In the genomic region with DNA sequence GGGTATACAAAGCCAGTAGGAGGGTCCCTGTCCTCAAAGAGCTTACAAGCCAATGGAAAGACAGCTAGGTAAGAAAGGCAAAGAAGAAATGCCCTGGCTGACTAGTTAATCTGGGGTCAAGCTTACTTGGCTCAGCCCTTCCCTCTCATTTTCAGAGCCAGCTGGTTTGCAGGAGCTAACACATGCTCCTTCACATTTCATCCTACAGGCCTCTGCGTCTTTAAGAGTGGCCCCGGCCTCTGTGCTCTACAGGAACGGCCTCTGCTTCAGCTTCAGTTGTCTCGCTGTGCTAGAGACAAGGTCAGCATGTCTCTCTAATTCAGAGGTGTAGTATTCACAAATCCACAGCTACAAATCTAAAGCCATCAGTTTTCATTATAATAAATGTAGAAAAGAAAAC, we compare ENCODE assay signal across 19 cellular contexts. TPM values are rescaled to one million over a fixed set of nuclear protein-coding genes. Genes with fewer than 3 reads are reported as not detected.
DNase-seq lines count a peak whose midpoint lies in the region; ATAC-seq, FAIRE-seq and TF ChIP-seq lines count a peak whose summit lies in the region.
"Had no signal": no experiment of that assay in that cellular context is flagged by ENCODE, and none has a peak within 500 bp of the region (broad histone marks: within the 10 kb centered on the region; RNA-seq: fewer than 3 reads in every experiment).

No MANE protein-coding gene starts in this region.

- POLR2A ChIA-PET in HepG2 (lab: Yijun Ruan, JAX) (no interaction called here), OCI-LY7 (lab: Charles Lee) (interaction anchor here (0.6 kb wide), 2 partner anchors 8 to 251 kb away, joined by 3 to 4 read pairs; no protein-coding TSS in a partner anchor)

- peaks cover 0 to 4% (median 0%) of the 10 kb centered on the region in 4 donors for H3K4me1 ChIP-seq in right lobe of liver
- H3K4me1 ChIP-seq in HepG2 (ENCODE audit: insufficient read depth, low read length), result no peaks in the 10 kb centered on the region
- H3K4me1 ChIP-seq in lung (ENCODE audit: control insufficient read depth in 2 of 2, insufficient read depth in 2 of 2, low read length in 2 of 2), result no peaks in the 10 kb centered on the region
- H3K4me1 ChIP-seq in Karpas-422 (ENCODE audit: low read length), result no peaks in the 10 kb centered on the region
- no peaks in the 10 kb centered on the region for H3K4me1 ChIP-seq in OCI-LY7 (ENCODE audit: insufficient read depth, low read length, poor library complexity, severe bottlenecking)
- H3K4me1 ChIP-seq: BLaER1 had no signal

- H3K9me3 ChIP-seq in right lobe of liver (no peaks in the 10 kb centered on the region), HepG2 (ENCODE audit: low read length) (no peaks in the 10 kb centered on the region), lung (ENCODE audit: control insufficient read depth in 2 of 2, insufficient read depth in 1 of 2, low read length in 1 of 2) (no peaks in the 10 kb centered on the region), Karpas-422 (ENCODE audit: low read length) (no peaks in the 10 kb centered on the region), OCI-LY7 (ENCODE audit: low read length) (no peaks in the 10 kb centered on the region)
- H3K9me3 ChIP-seq: BLaER1 had no signal

- no TSS peak for BruUV-seq in HepG2 (replicated peaks; lab: Mats Ljungman, UMichigan)
- no TSS peak for BruUV-seq in OCI-LY7 (replicated peaks; lab: Mats Ljungman, UMichigan)

- CTCF ChIA-PET in HepG2 (lab: Yijun Ruan, JAX; ENCODE audit: low intra/inter-chr PET ratio, low total read pairs) (interaction anchor here (2.3 kb wide), 1 partner anchor 140 kb away, joined by 18 read pairs; no protein-coding TSS in a partner anchor), OCI-LY7 (lab: Charles Lee; ENCODE audit: unreplicated experiment) (interaction anchor here (1.0 kb wide), 1 partner anchor 10 kb away, joined by 4 read pairs; no protein-coding TSS in a partner anchor)

- H3K4me2 ChIP-seq in HepG2 (ENCODE audit: low read depth, low read length), result no peak overlapping the region
- H3K4me2 ChIP-seq in Karpas-422 (ENCODE audit: low read depth, low read length, poor library complexity, severe bottlenecking), result no peak overlapping the region
- H3K4me2 ChIP-seq in OCI-LY7 (ENCODE audit: low read length), result no peak overlapping the region
- H3K4me2 ChIP-seq: BLaER1 had no signal

- H3K36me3 ChIP-seq in right lobe of liver, result peaks cover 0 to 10% (median 3%) of the 10 kb centered on the region in 4 donors
- H3K36me3 ChIP-seq in HepG2 (replicated peaks in 1 of 2; ENCODE audit: control insufficient read depth in 1 of 2, insufficient read depth in 2 of 2, low read length in 2 of 2), result peaks cover 5 to 21% of the 10 kb centered on the region in 2 experiments
- H3K36me3 ChIP-seq in lung (ENCODE audit: control insufficient read depth in 2 of 2, insufficient read depth in 2 of 2, low read length in 2 of 2), result peaks cover 4% of the 10 kb centered on the region in 2 donors
- peaks cover 68% of the 10 kb centered on the region for H3K36me3 ChIP-seq in Karpas-422 (ENCODE audit: insufficient read depth, low read length)
- peaks cover 83% of the 10 kb centered on the region for H3K36me3 ChIP-seq in OCI-LY7 (ENCODE audit: insufficient read depth, low read length)

- no peak overlapping the region for H3K4me3 ChIP-seq in right lobe of liver
- no peak overlapping the region for H3K4me3 ChIP-seq in HepG2 (replicated peaks in 1 of 3; ENCODE audit: insufficient read depth in 1 of 3, low read depth in 2 of 3, low read length in 3 of 3)
- no peak overlapping the region for H3K4me3 ChIP-seq in lung
- no peak overlapping the region for H3K4me3 ChIP-seq in Karpas-422 (ENCODE audit: low read length)
- no peak overlapping the region for H3K4me3 ChIP-seq in OCI-LY7 (ENCODE audit: low read depth, low read length, poor library complexity, severe bottlenecking)
- H3K4me3 ChIP-seq: BLaER1 had no signal

- H4K20me1 ChIP-seq in HepG2 (ENCODE audit: insufficient read depth, low read length) (no peaks in the 10 kb centered on the region), Karpas-422 (ENCODE audit: insufficient read depth, low read depth, low read length) (no peaks in the 10 kb centered on the region), OCI-LY7 (ENCODE audit: insufficient read depth, low read length) (no peaks in the 10 kb centered on the region)
- H4K20me1 ChIP-seq: BLaER1 had no signal

- H3K9ac ChIP-seq in HepG2 (ENCODE audit: insufficient read depth, low read depth, low read length), result no peak overlapping the region
- H3K9ac ChIP-seq in Karpas-422 (ENCODE audit: low read length), result no peak overlapping the region
- H3K9ac ChIP-seq: BLaER1 had no signal

- H3K27ac ChIP-seq in right lobe of liver, result peak overlapping the region in 1 of 3 donors; percentile 32
- H3K27ac ChIP-seq in HepG2 (ENCODE audit: extremely low read length, insufficient read depth, low read length), result no peak overlapping the region
- H3K27ac ChIP-seq in lung (ENCODE audit: low read depth in 1 of 2, low read length in 1 of 2), result peak overlapping the region in 1 of 2 donors; percentile 64
- H3K27ac ChIP-seq in Karpas-422 (ENCODE audit: low read length), result no peak overlapping the region
- H3K27ac ChIP-seq in OCI-LY7 (ENCODE audit: low read depth, low read length, poor library complexity, severe bottlenecking), result no peak overlapping the region
- H3K27ac ChIP-seq: BLaER1 had no signal

- H3K27me3 ChIP-seq in right lobe of liver (no peaks in the 10 kb centered on the region), HepG2 (ENCODE audit: control insufficient read depth in 1 of 2, insufficient read depth in 2 of 2, low read length in 2 of 2) (no peaks in the 10 kb centered on the region), lung (ENCODE audit: control insufficient read depth, insufficient read depth) (no peaks in the 10 kb centered on the region), Karpas-422 (ENCODE audit: low read length) (no peaks in the 10 kb centered on the region)
- H3K27me3 ChIP-seq: BLaER1 had no signal

- TF ChIP-seq CTCF in right lobe of liver (IDR thresholded peaks at IDR 0.05), result no peak
- TF ChIP-seq CTCF in HepG2 (CRISPR knock-in tag; IDR thresholded peaks at IDR 0.05), result no peak
- no peak for TF ChIP-seq CTCF in lung (IDR thresholded peaks at IDR 0.05; ENCODE audit: control extremely low read depth, extremely low read depth)
- no peak for TF ChIP-seq CTCF in OCI-LY7 (conservative IDR thresholded peaks at IDR 0.05; ENCODE audit: low read length)

- DNase-seq in right lobe of liver (no peak), HepG2 (ENCODE audit: low spot score) (no peak), left lobe of liver (ENCODE audit: low spot score) (no peak), lung (ENCODE audit: low spot score) (no peak), NCI-H345 treated with DMSO at 0.1 percent for 48 hours (lab: John Stamatoyannopoulos, UW; ENCODE audit: unreplicated experiment) (no peak), Karpas-422 (no peak), OCI-LY7 (ENCODE audit: low spot score) (no peak)
- DNase-seq: 8988T; Calu3; CD4-positive, alpha-beta memory T cell; DMS79 treated with DMSO at 0.1 percent for 48 hours; GF-D8; GOT3; H7; HFFc6 had no signal

- intact Hi-C loops in right lobe of liver (cut with DNase I) (no loop called here), HepG2 (cut with micrococcal nuclease; ENCODE audit: unreplicated experiment) (no loop called here), OCI-LY7 (cut with micrococcal nuclease; ENCODE audit: unreplicated experiment) (no loop called here)

- TF ChIP-seq EP300 in HepG2 (IDR thresholded peaks at IDR 0.05; ENCODE audit: low read depth in 2 of 2, low read length in 2 of 2) (no peak), HepG2 (CRISPR knock-in tag; IDR thresholded peaks at IDR 0.05; ENCODE audit: borderline replicate concordance) (no peak)

- no peak for TF ChIP-seq RAD21 in HepG2 (CRISPR knock-in tag; IDR thresholded peaks at IDR 0.05)

- TF ChIP-seq POLR2A in right lobe of liver (IDR thresholded peaks at IDR 0.05) (no peak), HepG2 (IDR thresholded peaks at IDR 0.05; ENCODE audit: insufficient read depth in 1 of 2, low read depth in 2 of 2, low read length in 2 of 2) (no peak)

- FAIRE-seq in HepG2 (lab: Jason Lieb, UNC), result no peak

- in situ Hi-C loops in HepG2 (cut with HindIII; ENCODE audit: extremely low pct_ligation_motif_present, low pct_unique_long_range_greater_than_20kb), result no loop called here

- H2AFZ ChIP-seq in HepG2 (ENCODE audit: low read length), result no peak overlapping the region
- no peak overlapping the region for H2AFZ ChIP-seq in Karpas-422 (ENCODE audit: low read length)
- no peak overlapping the region for H2AFZ ChIP-seq in OCI-LY7 (ENCODE audit: low read length)

- H3K9me2 ChIP-seq in Karpas-422 (replicated peaks; ENCODE audit: insufficient read depth, low read length), result no peaks in the 10 kb centered on the region
- no peaks in the 10 kb centered on the region for H3K9me2 ChIP-seq in OCI-LY7 (ENCODE audit: insufficient read depth, low read length)

- ATAC-seq in right lobe of liver (peak in 3 of 4 donors; percentile 11 to 35 (median 27)), HepG2 (no peak), left lobe of liver (peak; percentile 60), lung (ENCODE audit: insufficient read depth, low FRiP score) (peak; percentile 42)
- ATAC-seq: HCT116 had no signal

- H3K79me2 ChIP-seq in HepG2 (ENCODE audit: insufficient read depth, low read length) (no peaks in the 10 kb centered on the region), Karpas-422 (ENCODE audit: low read length) (peaks cover 31% of the 10 kb centered on the region), OCI-LY7 (ENCODE audit: insufficient read depth, low read depth, low read length) (no peaks in the 10 kb centered on the region)

- WGBS in right lobe of liver (ENCODE audit: insufficient coverage, low coverage, low lambda C conversion rate, missing lambda C conversion rate), result 86% methylated on average over 4 of the region's 4 CpGs
- 95% methylated on average over 4 of the region's 4 CpGs for WGBS in HepG2 (ENCODE audit: low lambda C conversion rate)
- WGBS in lung, 2 donors, result 65 to 90% methylated on average over 4 of the region's 4 CpGs

RNA-seq across cellular contexts. Expression of a gene that starts 15.2 kb away (rescaled TPM):
- total RNA-seq in right lobe of liver (1 to 10 TPM; 2.5 to 4.3 (median 3.1) TPM), HepG2 (2016; rRNA removed; fragmentation: Illumina TruSeq; extraction: Trizol) (9.1 and 15.3 TPM in 2 replicates), left lobe of liver (3.2 TPM), lung (10 to 100 TPM in 1 of 2 donors, 1 to 10 TPM in 1; 6.3 to 10.9 TPM), OCI-LY7 (2022) (16.8 and 20.0 TPM in 2 replicates)
- 0.81 and 0.88 TPM in 2 replicates for total RNA-seq in HepG2 (2016; cell fraction: cytosol; rRNA removed; fragmentation: Illumina TruSeq; extraction: Trizol; ENCODE audit: low read depth)
- 9.3 and 13.9 TPM in 2 replicates for total RNA-seq in HepG2 (2016; cell fraction: insoluble cytoplasmic fraction; rRNA removed; fragmentation: Illumina TruSeq; extraction: Trizol)
- total RNA-seq in HepG2 (2016; cell fraction: membrane; rRNA removed; fragmentation: Illumina TruSeq; extraction: Trizol), result 3.3 and 3.7 TPM in 2 replicates
- 10.3 and 11.6 TPM in 2 replicates for total RNA-seq in HepG2 (2016; cell fraction: nucleus; rRNA removed; fragmentation: Illumina TruSeq; extraction: Trizol)
- polyA plus RNA-seq in HepG2 (2011; rRNA removed) (1.9 and 2.4 TPM in 2 replicates), lung (1 to 10 TPM; 2.5 to 3.8 TPM)
- 0.97 and 1.9 TPM in 2 replicates for polyA plus RNA-seq in HepG2 (2011; cell fraction: cytosol; rRNA removed)
- 1.4 and 1.7 TPM in 2 replicates for polyA plus RNA-seq in HepG2 (2011; cell fraction: nucleus; rRNA removed)
- polyA plus RNA-seq in HepG2 (2012), result 3.4 and 4.2 TPM in 2 replicates
- polyA plus RNA-seq in HepG2 (2016; cell fraction: cytosol; fragmentation: Illumina TruSeq; extraction: Trizol; ENCODE audit: low read depth), result 0.20 and 0.32 TPM in 2 replicates
- 9.2 and 10.7 TPM in 2 replicates for polyA plus RNA-seq in HepG2 (2016; cell fraction: insoluble cytoplasmic fraction; fragmentation: Illumina TruSeq; extraction: Trizol; ENCODE audit: low read depth)
- polyA plus RNA-seq in HepG2 (2016; cell fraction: membrane; fragmentation: Illumina TruSeq; extraction: Trizol; ENCODE audit: low read depth), result 1.5 TPM in 2 replicates
- polyA plus RNA-seq in HepG2 (2016; cell fraction: nucleus; fragmentation: Illumina TruSeq; extraction: Trizol; ENCODE audit: insufficient read depth, low read depth), result 6.6 and 9.3 TPM in 2 replicates
- polyA minus RNA-seq in HepG2 (2011; rRNA and poly(A)+ RNA removed; ENCODE audit: low replicate concordance), result 1.7 and 3.2 TPM in 2 replicates
- 2.7 and 4.3 TPM in 2 replicates for polyA minus RNA-seq in HepG2 (2011; cell fraction: cytosol; rRNA and poly(A)+ RNA removed)
- polyA minus RNA-seq in HepG2 (2011; cell fraction: nucleus; rRNA and poly(A)+ RNA removed), result 12.0 and 17.3 TPM in 2 replicates
- total RNA-seq in Karpas-422 (2014; rRNA removed; shearing (Covaris generic); ENCODE audit: low replicate concordance), result 21.8 and 24.9 TPM in 2 replicates
- 12.2 and 21.3 TPM in 2 replicates for total RNA-seq in OCI-LY7 (2014; rRNA removed; shearing (Covaris generic))

RNA-seq across cellular contexts. Expression of a gene that starts 40.6 kb away (rescaled TPM):
- total RNA-seq in right lobe of liver, result 1 to 10 TPM in 1 of 6 experiments, under 1 TPM in 4, not detected in 1; 0.25 to 1.7 (median 0.42) TPM
- not detected in 2 replicates for total RNA-seq in HepG2 (2016; rRNA removed; fragmentation: Illumina TruSeq; extraction: Trizol)
- total RNA-seq in HepG2 (2016; cell fraction: cytosol; rRNA removed; fragmentation: Illumina TruSeq; extraction: Trizol; ENCODE audit: low read depth), result not detected in 2 replicates
- total RNA-seq in HepG2 (2016; cell fraction: insoluble cytoplasmic fraction; rRNA removed; fragmentation: Illumina TruSeq; extraction: Trizol), result not detected in 2 replicates
- total RNA-seq in HepG2 (2016; cell fraction: membrane; rRNA removed; fragmentation: Illumina TruSeq; extraction: Trizol), result 0.06 TPM in 1 of 2 replicates, not detected in the other
- not detected in 2 replicates for total RNA-seq in HepG2 (2016; cell fraction: nucleus; rRNA removed; fragmentation: Illumina TruSeq; extraction: Trizol)
- 0.05 TPM in 1 of 2 replicates, not detected in the other for polyA plus RNA-seq in HepG2 (2011; rRNA removed)
- 0.03 and 0.04 TPM in 2 replicates for polyA plus RNA-seq in HepG2 (2011; cell fraction: cytosol; rRNA removed)
- polyA plus RNA-seq in HepG2 (2011; cell fraction: nucleus; rRNA removed), result not detected in 2 replicates
- not detected in 2 replicates for polyA plus RNA-seq in HepG2 (2012)
- polyA plus RNA-seq in HepG2 (2016; cell fraction: cytosol; fragmentation: Illumina TruSeq; extraction: Trizol; ENCODE audit: low read depth), result 0.05 TPM in 1 of 2 replicates, not detected in the other
- not detected in 2 replicates for polyA plus RNA-seq in HepG2 (2016; cell fraction: insoluble cytoplasmic fraction; fragmentation: Illumina TruSeq; extraction: Trizol; ENCODE audit: low read depth)
- polyA plus RNA-seq in HepG2 (2016; cell fraction: membrane; fragmentation: Illumina TruSeq; extraction: Trizol; ENCODE audit: low read depth), result 0.08 TPM in 1 of 2 replicates, not detected in the other
- not detected in 2 replicates for polyA plus RNA-seq in HepG2 (2016; cell fraction: nucleus; fragmentation: Illumina TruSeq; extraction: Trizol; ENCODE audit: insufficient read depth, low read depth)
- polyA minus RNA-seq in HepG2 (2011; rRNA and poly(A)+ RNA removed; ENCODE audit: low replicate concordance), result not detected in 2 replicates
- not detected in 2 replicates for polyA minus RNA-seq in HepG2 (2011; cell fraction: cytosol; rRNA and poly(A)+ RNA removed)
- not detected in 2 replicates for polyA minus RNA-seq in HepG2 (2011; cell fraction: nucleus; rRNA and poly(A)+ RNA removed)
- total RNA-seq in left lobe of liver, result 1.3 TPM
- 1 to 10 TPM; 1.1 to 1.9 TPM for total RNA-seq in lung
- polyA plus RNA-seq in lung, result under 1 TPM; 0.19 to 0.53 TPM
- total RNA-seq in Karpas-422 (2014; rRNA removed; shearing (Covaris generic); ENCODE audit: low replicate concordance), result 0.65 and 2.0 TPM in 2 replicates
- not detected in 2 replicates for total RNA-seq in OCI-LY7 (2014; rRNA removed; shearing (Covaris generic))
- total RNA-seq in OCI-LY7 (2022), result not detected in 2 replicates
- total RNA-seq: A673; CD4-positive, alpha-beta memory T cell had no signal
- polyA plus RNA-seq: CD14-positive monocyte; CD4-positive, alpha-beta memory T cell had no signal
